2 cellular contexts compared by ENCODE assay signal in the genomic region with DNA sequence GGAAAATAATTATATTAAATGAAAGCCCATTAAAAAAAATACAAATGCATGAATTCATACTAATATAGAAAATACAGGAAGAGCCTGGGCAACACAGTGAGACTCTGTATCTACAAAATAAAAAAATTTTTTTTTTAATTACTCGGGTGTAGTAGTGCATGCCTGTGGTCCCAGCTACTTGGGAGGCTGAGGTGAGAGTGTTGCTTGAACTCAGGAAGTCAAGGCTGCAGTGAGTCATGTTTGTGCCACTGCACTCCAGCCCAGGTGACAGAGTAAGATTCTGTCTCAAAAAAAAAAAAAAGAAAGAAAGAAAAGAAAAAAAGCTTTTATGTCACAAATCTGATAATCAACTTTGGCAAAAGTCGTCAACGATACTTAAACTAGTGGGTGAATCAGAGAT.
TF ChIP-seq lines count a peak whose summit lies in the region.

No MANE protein-coding gene starts in this region.

TF ChIP-seq in SK-N-SH treated with all-trans-retinoic acid at 6 μM for 48 hours, 23 proteins besides CTCF, POLR2A, EP300 and RAD21 (continued from another document):
- TF ChIP-seq GLIS3 (CRISPR knock-in tag; IDR thresholded peaks at IDR 0.05) (no peak), RARB (CRISPR knock-in tag; IDR thresholded peaks at IDR 0.05) (no peak)

TF ChIP-seq in SK-N-SH, 30 proteins besides CTCF, POLR2A, EP300 and RAD21 (continued from another document):
- TF ChIP-seq, protein P1, sequence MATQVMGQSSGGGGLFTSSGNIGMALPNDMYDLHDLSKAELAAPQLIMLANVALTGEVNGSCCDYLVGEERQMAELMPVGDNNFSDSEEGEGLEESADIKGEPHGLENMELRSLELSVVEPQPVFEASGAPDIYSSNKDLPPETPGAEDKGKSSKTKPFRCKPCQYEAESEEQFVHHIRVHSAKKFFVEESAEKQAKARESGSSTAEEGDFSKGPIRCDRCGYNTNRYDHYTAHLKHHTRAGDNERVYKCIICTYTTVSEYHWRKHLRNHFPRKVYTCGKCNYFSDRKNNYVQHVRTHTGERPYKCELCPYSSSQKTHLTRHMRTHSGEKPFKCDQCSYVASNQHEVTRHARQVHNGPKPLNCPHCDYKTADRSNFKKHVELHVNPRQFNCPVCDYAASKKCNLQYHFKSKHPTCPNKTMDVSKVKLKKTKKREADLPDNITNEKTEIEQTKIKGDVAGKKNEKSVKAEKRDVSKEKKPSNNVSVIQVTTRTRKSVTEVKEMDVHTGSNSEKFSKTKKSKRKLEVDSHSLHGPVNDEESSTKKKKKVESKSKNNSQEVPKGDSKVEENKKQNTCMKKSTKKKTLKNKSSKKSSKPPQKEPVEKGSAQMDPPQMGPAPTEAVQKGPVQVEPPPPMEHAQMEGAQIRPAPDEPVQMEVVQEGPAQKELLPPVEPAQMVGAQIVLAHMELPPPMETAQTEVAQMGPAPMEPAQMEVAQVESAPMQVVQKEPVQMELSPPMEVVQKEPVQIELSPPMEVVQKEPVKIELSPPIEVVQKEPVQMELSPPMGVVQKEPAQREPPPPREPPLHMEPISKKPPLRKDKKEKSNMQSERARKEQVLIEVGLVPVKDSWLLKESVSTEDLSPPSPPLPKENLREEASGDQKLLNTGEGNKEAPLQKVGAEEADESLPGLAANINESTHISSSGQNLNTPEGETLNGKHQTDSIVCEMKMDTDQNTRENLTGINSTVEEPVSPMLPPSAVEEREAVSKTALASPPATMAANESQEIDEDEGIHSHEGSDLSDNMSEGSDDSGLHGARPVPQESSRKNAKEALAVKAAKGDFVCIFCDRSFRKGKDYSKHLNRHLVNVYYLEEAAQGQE (IDR thresholded peaks at IDR 0.05; ENCODE audit: low read depth, low read length), result no peak
- TF ChIP-seq TEAD4 (IDR thresholded peaks at IDR 0.05; ENCODE audit: borderline replicate concordance, insufficient read depth), result no peak
- TF ChIP-seq RXRA (IDR thresholded peaks at IDR 0.05; ENCODE audit: borderline replicate concordance, low read depth), result no peak
TF ChIP-seq in SK-N-SH: peak in this region for 0.
